ENCODE assay signal across 8 cellular contexts in the genomic region with DNA sequence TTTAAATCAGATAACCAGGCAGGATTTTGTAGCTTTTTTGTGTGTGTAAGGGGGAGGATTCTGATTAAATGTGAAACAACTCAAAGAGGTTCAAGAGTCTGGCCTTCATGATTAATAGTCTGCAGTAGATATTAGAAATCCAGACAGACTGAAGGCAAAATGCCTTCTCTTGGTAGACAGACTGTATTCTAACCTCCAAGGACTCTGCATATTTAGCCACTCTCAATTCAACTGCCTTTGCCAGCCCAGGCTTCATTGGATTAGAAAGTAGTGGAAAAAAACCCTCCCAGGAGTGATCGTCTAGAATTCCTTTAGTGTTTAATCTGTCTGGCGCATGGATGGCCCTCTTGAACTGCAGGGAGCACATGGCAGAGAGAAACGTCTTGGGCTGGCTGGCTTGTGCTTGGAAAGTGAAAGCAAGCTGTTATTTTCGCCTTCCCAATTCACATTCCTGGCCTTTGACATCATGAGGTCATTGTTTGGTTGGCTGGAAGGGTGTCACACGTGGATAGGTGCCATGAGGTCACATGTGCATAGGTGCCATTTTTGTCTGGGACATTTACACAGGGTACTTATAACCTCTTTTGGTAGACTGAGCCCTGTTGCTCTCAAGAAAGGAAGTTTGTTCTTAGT. TPM values are rescaled to one million over a fixed set of nuclear protein-coding genes. Genes with fewer than 3 reads are reported as not detected.
DNase-seq lines count a peak whose midpoint lies in the region; ATAC-seq and TF ChIP-seq lines count a peak whose summit lies in the region.

No MANE protein-coding gene starts in this region.

- POLR2A ChIA-PET in Caco-2 (lab: Charles Lee): interaction anchor here (0.6 to 1.4 kb wide), 2 partner anchors 31 to 46 kb away, joined by 3 read pairs; partner anchors contain the start of gene NEDD9

- intact Hi-C loops in Caco-2 (cut with micrococcal nuclease; ENCODE audit: unreplicated experiment): no loop called here

- H3K4me1 ChIP-seq in Caco-2: peaks cover 35% of the 10 kb centered on the region

- H3K27me3 Mint-ChIP-seq in Caco-2 (ENCODE audit: insufficient read depth, unreplicated experiment) (no peaks in the 10 kb centered on the region), osteocyte (ENCODE audit: unreplicated experiment) (no peaks in the 10 kb centered on the region)

- peaks cover 8% of the 10 kb centered on the region for H3K4me1 Mint-ChIP-seq in Caco-2 (ENCODE audit: low read depth, unreplicated experiment)
- peaks cover 11% of the 10 kb centered on the region for H3K4me1 Mint-ChIP-seq in osteocyte (ENCODE audit: unreplicated experiment)

- no peak overlapping the region for H3K4me3 ChIP-seq in Caco-2 (ENCODE audit: low read depth, low read length)

- no peaks in the 10 kb centered on the region for H3K9me3 ChIP-seq in Caco-2

- DNase-seq in Caco-2 (peak; percentile 73 to 83), RKO (ENCODE audit: low spot score) (peak; percentile 7), fibroblast of the conjunctiva (ENCODE audit: low read depth) (peak; percentile 49), osteocyte (ENCODE audit: extremely low spot score, unreplicated experiment) (no peak), germinal center (ENCODE audit: low spot score) (no peak), HuH-7.5 (ENCODE audit: low spot score) (no peak)
- no peak for DNase-seq in stimulated activated CD4-positive, alpha-beta T cell treated with anti-CD3 and anti-CD28 coated beads, Interleukin-12 subunit alpha, Interleukin-12 subunit beta, amount 100 ng/mL, for 4 hours

- H3K9me3 Mint-ChIP-seq in Caco-2 (ENCODE audit: unreplicated experiment): no peaks in the 10 kb centered on the region
- no peaks in the 10 kb centered on the region for H3K9me3 Mint-ChIP-seq in osteocyte (ENCODE audit: unreplicated experiment)

- H3K36me3 Mint-ChIP-seq in Caco-2 (ENCODE audit: insufficient read depth, unreplicated experiment): no peaks in the 10 kb centered on the region
- no peaks in the 10 kb centered on the region for H3K36me3 Mint-ChIP-seq in osteocyte (ENCODE audit: unreplicated experiment)

- H3K27me3 ChIP-seq in Caco-2 (replicated peaks; ENCODE audit: control insufficient read depth, insufficient read depth, low read length): no peaks in the 10 kb centered on the region

- H3K4me3 Mint-ChIP-seq in Caco-2 (ENCODE audit: unreplicated experiment) (peak overlapping the region; percentile 35), osteocyte (ENCODE audit: unreplicated experiment) (no peak overlapping the region)

- H3K27ac Mint-ChIP-seq in Caco-2 (ENCODE audit: unreplicated experiment): peak overlapping the region; percentile 85
- peak overlapping the region; percentile 87 for H3K27ac Mint-ChIP-seq in osteocyte (ENCODE audit: unreplicated experiment)

- TF ChIP-seq CTCF in Caco-2 (IDR thresholded peaks at IDR 0.05; ENCODE audit: insufficient read depth in 1 of 2, low read depth in 1 of 2, low read length in 1 of 2, severe bottlenecking in 1 of 2, unreplicated experiment in 1 of 2): no peak
- no peak for TF ChIP-seq CTCF in osteocyte (IDR thresholded peaks at IDR 0.05)

- no peaks in the 10 kb centered on the region for H3K36me3 ChIP-seq in Caco-2 (ENCODE audit: control insufficient read depth, insufficient read depth, low read length)

- no peak for ATAC-seq in HG03432 (IDR thresholded peaks at IDR 0.05; ENCODE audit: unreplicated experiment)

- BruUV-seq in Caco-2 (replicated peaks; lab: Mats Ljungman, UMichigan): no TSS peak

- CTCF ChIA-PET in Caco-2 (lab: Charles Lee): interaction anchor here (0.6 kb wide), 1 partner anchor 80 kb away, joined by 3 read pairs; no protein-coding TSS in a partner anchor

RNA-seq across cellular contexts. Expression of gene NEDD9, which starts 30.8 kb away (rescaled TPM):
- 33.2 and 36.2 TPM in 2 replicates for total RNA-seq in Caco-2 (2022)
- total RNA-seq in osteocyte: 8.8 and 10.3 TPM in 2 replicates

Comparison
In these comparisons a context has a peak if more than half of its experiments do, and no peak if none do; other contexts are left out.
1. DNase-seq: peak in Caco-2 (2 of 2), RKO (single experiment) and fibroblast of the conjunctiva (single experiment); none in osteocyte (single experiment), germinal center (single experiment), HuH-7.5 (single experiment) and stimulated activated CD4-positive, alpha-beta T cell treated with anti-CD3 and anti-CD28 coated beads, Interleukin-12 subunit alpha, Interleukin-12 subunit beta, amount 100 ng/mL, for 4 hours (single experiment).